In the genomic region with DNA sequence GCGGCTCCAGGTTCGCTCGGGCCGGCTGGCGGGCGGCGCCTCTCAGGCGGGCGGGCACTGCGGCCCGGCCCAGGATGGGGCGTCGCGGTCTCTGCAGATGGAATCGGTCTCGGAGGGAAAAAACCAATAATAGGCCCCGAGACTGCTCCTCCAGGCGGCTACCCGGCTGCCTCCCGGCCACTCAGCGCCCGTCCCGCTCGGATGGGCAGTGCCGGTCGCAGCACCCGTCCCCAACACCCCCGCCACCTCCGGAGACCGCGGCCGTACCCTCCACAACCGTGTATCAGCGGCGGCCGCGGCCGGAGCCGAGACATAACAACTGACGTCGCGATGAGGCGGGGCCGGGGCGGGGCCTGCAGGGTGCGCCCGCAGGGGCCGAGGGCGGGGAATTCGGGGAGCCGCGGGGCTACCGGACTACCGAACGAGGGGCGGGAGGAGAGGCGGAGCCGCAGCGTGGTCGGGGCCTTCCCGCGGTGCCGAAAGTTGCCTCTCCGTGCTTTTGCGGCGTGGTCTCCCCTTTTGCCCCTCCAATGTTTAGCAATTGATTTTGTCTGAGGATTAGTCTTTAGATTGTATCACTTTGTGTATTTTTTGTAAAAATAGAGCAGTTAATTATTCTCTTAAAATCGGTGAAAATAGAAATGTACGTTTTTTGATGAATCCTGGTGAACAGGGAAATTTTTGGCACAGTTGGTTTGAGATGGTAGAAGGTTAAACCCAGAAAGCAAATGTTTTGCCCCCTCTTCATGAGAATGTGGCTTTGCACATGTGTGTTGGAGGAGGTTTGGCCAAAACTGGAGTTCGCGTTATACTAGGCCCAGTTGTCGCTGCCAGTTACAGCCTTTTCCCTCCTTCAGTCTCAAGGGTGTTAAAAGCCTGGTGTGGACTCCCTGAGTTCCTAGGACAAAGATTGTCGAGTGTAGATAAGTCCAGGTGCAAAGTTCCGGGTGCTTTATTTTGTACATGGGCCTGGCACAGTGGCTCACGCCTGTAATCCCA, we compare ENCODE assay signal across 8 cellular contexts. TPM values are rescaled to one million over a fixed set of nuclear protein-coding genes. Genes with fewer than 3 reads are reported as not detected.
DNase-seq lines count a peak whose midpoint lies in the region; ATAC-seq, FAIRE-seq and TF ChIP-seq lines count a peak whose summit lies in the region.

A gene with protein sequence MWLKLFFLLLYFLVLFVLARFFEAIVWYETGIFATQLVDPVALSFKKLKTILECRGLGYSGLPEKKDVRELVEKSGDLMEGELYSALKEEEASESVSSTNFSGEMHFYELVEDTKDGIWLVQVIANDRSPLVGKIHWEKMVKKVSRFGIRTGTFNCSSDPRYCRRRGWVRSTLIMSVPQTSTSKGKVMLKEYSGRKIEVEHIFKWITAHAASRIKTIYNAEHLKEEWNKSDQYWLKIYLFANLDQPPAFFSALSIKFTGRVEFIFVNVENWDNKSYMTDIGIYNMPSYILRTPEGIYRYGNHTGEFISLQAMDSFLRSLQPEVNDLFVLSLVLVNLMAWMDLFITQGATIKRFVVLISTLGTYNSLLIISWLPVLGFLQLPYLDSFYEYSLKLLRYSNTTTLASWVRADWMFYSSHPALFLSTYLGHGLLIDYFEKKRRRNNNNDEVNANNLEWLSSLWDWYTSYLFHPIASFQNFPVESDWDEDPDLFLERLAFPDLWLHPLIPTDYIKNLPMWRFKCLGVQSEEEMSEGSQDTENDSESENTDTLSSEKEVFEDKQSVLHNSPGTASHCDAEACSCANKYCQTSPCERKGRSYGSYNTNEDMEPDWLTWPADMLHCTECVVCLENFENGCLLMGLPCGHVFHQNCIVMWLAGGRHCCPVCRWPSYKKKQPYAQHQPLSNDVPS (minus strand): TSS at position 317 of the 999 bp plus-strand sequence. CDS start 979 bp downstream, outside the sequence.

- no peak for FAIRE-seq in A549 (lab: Jason Lieb, UNC)

- H3K4me2 ChIP-seq in A549 = peak within 1 kb of the TSS; percentile 77

- peak; percentile 91 for TF ChIP-seq POLR2A in A549 (IDR thresholded peaks at IDR 0.05; ENCODE audit: low read length)

- H3K4me1 ChIP-seq in A549 = peaks cover 30% of the 10 kb centered on the region
- peaks cover 5 to 12% (median 8%) of the 10 kb centered on the region in 3 donors for H3K4me1 ChIP-seq in skeletal muscle tissue (ENCODE audit: control insufficient read depth in 3 of 3, insufficient read depth in 3 of 3, low read length in 3 of 3)

- H3K9me3 ChIP-seq in A549 (no peaks in the 10 kb centered on the region), iPS-18c (ENCODE audit: control insufficient read depth, insufficient read depth, low read length) (no peaks in the 10 kb centered on the region), skeletal muscle tissue (ENCODE audit: control insufficient read depth in 3 of 3, low read length in 3 of 3) (no peaks in the 10 kb centered on the region)

- no peaks in the 10 kb centered on the region for H3K27me3 ChIP-seq in skeletal muscle tissue (ENCODE audit: control insufficient read depth in 3 of 3, insufficient read depth in 3 of 3, low read length in 3 of 3)

- ATAC-seq in A549 (peak; percentile 88 to 92), GM18858 (IDR thresholded peaks at IDR 0.05; ENCODE audit: unreplicated experiment) (peak; percentile 54), HG03095 (IDR thresholded peaks at IDR 0.05; ENCODE audit: unreplicated experiment) (peak; percentile 80)

- TF ChIP-seq CTCF in A549 (IDR thresholded peaks at IDR 0.05) (no peak), VCaP (conservative IDR thresholded peaks at IDR 0.05) (no peak)

- H3K36me3 ChIP-seq in skeletal muscle tissue (ENCODE audit: control insufficient read depth in 3 of 3, insufficient read depth in 3 of 3, low read length in 3 of 3) = peaks cover 0 to 5% (median 2%) of the 10 kb centered on the region in 3 donors

- POLR2A ChIA-PET in A549 (lab: Yijun Ruan, JAX) = interaction anchor here (1.5 to 2.4 kb wide), 2 partner anchors 81 to 182 kb away, joined by 8 to 24 read pairs; a partner anchor contains a TSS

- H3K4me3 ChIP-seq in A549 (peak within 1 kb of the TSS; percentile 84), iPS-18c (ENCODE audit: insufficient read depth, low read depth, low read length) (peak within 1 kb of the TSS; percentile 89), skeletal muscle tissue (ENCODE audit: low read length in 3 of 3) (peak within 1 kb of the TSS; percentile 76 to 96 (median 93))

- DNase-seq in A549 (ENCODE audit: low read depth in 1 of 2, low spot score in 1 of 2) (peak; percentile 89 to 96), NCI-H2196 (lab: John Stamatoyannopoulos, UW; ENCODE audit: unreplicated experiment) (peak; percentile 87), T47D (ENCODE audit: low read depth in 1 of 2, low spot score in 1 of 2) (peak; percentile 65 to 89)

- peak within 1 kb of the TSS; percentile 87 to 94 (median 94) for H3K9ac ChIP-seq in skeletal muscle tissue (ENCODE audit: low read depth in 1 of 3, low read length in 3 of 3)

- no peak for TF ChIP-seq RAD21 in A549 (conservative IDR thresholded peaks at IDR 0.05 in 1 of 2, IDR thresholded peaks at IDR 0.05 in 1 of 2)

- CTCF ChIA-PET in A549 (lab: Yijun Ruan, JAX) = interaction anchor here (2.1 kb wide), 1 partner anchor 8 kb away, joined by 9 read pairs; no protein-coding TSS in a partner anchor

- WGBS in A549 (ENCODE audit: missing lambda C conversion rate) = 12% methylated on average over 50 of the region's 74 CpGs

- in situ Hi-C loops in T47D (cut with HindIII; ENCODE audit: low pct_unique_long_range_greater_than_20kb, low sequenced_read_pairs) = no loop called here

- peak within 1 kb of the TSS; percentile 89 to 97 for H3K27ac ChIP-seq in A549
- H3K27ac ChIP-seq in VCaP = peak within 1 kb of the TSS; percentile 97
- peak within 1 kb of the TSS; percentile 98 for H3K27ac ChIP-seq in skeletal muscle tissue (ENCODE audit: low read depth, low read length)

- TF ChIP-seq EP300 in A549 (IDR thresholded peaks at IDR 0.05) = no peak

TF ChIP-seq in A549, 52 proteins besides CTCF, POLR2A, EP300 and RAD21 (continues in another document):
- no peak for TF ChIP-seq HDAC2 (IDR thresholded peaks at IDR 0.05)
- no peak for TF ChIP-seq CBX2 (IDR thresholded peaks at IDR 0.05; ENCODE audit: borderline replicate concordance, low read depth)
- no peak for TF ChIP-seq HOXA7 (CRISPR knock-in tag; IDR thresholded peaks at IDR 0.05)
- TF ChIP-seq MAFK (IDR thresholded peaks at IDR 0.05; ENCODE audit: partially characterized antibody) = no peak
- no peak for TF ChIP-seq ZSCAN20 (CRISPR knock-in tag; IDR thresholded peaks at IDR 0.05)
- TF ChIP-seq RNF2 (IDR thresholded peaks at IDR 0.05; ENCODE audit: borderline replicate concordance, low read depth) = no peak
- TF ChIP-seq JUNB (IDR thresholded peaks at IDR 0.05) = no peak
- TF ChIP-seq, protein P1, sequence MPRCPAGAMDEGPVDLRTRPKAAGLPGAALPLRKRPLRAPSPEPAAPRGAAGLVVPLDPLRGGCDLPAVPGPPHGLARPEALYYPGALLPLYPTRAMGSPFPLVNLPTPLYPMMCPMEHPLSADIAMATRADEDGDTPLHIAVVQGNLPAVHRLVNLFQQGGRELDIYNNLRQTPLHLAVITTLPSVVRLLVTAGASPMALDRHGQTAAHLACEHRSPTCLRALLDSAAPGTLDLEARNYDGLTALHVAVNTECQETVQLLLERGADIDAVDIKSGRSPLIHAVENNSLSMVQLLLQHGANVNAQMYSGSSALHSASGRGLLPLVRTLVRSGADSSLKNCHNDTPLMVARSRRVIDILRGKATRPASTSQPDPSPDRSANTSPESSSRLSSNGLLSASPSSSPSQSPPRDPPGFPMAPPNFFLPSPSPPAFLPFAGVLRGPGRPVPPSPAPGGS (IDR thresholded peaks at IDR 0.05) = peak; percentile 93
- TF ChIP-seq CBX8 (IDR thresholded peaks at IDR 0.05) = no peak
- TF ChIP-seq POLR2AphosphoS2 (conservative IDR thresholded peaks at IDR 0.05; ENCODE audit: low read length) = no peak
- TF ChIP-seq EHMT2 (IDR thresholded peaks at IDR 0.05; ENCODE audit: low read depth) = no peak
- TF ChIP-seq, protein P2, sequence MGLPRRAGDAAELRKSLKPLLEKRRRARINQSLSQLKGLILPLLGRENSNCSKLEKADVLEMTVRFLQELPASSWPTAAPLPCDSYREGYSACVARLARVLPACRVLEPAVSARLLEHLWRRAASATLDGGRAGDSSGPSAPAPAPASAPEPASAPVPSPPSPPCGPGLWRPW (IDR thresholded peaks at IDR 0.05) = no peak
- TF ChIP-seq GATA3 (IDR thresholded peaks at IDR 0.05; ENCODE audit: borderline replicate concordance) = no peak
- TF ChIP-seq PHF8 (IDR thresholded peaks at IDR 0.05; ENCODE audit: borderline replicate concordance, low read depth) = peak; percentile 76
- TF ChIP-seq JUN (IDR thresholded peaks at IDR 0.05) = peak; percentile 86 to 97
- TF ChIP-seq TP53 (CRISPR knock-in tag; IDR thresholded peaks at IDR 0.05) = 0 out of 2 replicates have a peak, but pooled peaks have one; percentile 75
- TF ChIP-seq BHLHE40 (IDR thresholded peaks at IDR 0.05; ENCODE audit: low read depth, low read length) = no peak
- no peak for TF ChIP-seq ZC3H11A (IDR thresholded peaks at IDR 0.05)
- no peak for TF ChIP-seq FOSL2 (IDR thresholded peaks at IDR 0.05)
- TF ChIP-seq FOSL2 (CRISPR knock-in tag; IDR thresholded peaks at IDR 0.05) = no peak
- TF ChIP-seq SREBF2 (IDR thresholded peaks at IDR 0.05) = no peak
- TF ChIP-seq CHD2 (IDR thresholded peaks at IDR 0.05; ENCODE audit: low read length, partially characterized antibody) = no peak
- no peak for TF ChIP-seq EHF (CRISPR knock-in tag; IDR thresholded peaks at IDR 0.05)
- TF ChIP-seq FOXS1 (CRISPR knock-in tag; IDR thresholded peaks at IDR 0.05) = no peak
- TF ChIP-seq HOXB5 (CRISPR knock-in tag; IDR thresholded peaks at IDR 0.05) = 0 out of 2 replicates have a peak, but pooled peaks have one; percentile 66
- TF ChIP-seq ESRRA (IDR thresholded peaks at IDR 0.05; ENCODE audit: borderline replicate concordance, low read length) = no peak

RNA-seq across cellular contexts. Expression of the gene that starts here (rescaled TPM):
- 30.0 and 38.3 TPM in 2 replicates for polyA plus RNA-seq in A549 (2011; rRNA removed)
- polyA plus RNA-seq in A549 (2012; cell fraction: cytosol; rRNA removed) = 6.0 and 7.1 TPM in 2 replicates
- 9.1 and 15.3 TPM in 2 replicates for polyA plus RNA-seq in A549 (2012; cell fraction: nucleus; rRNA removed)
- polyA plus RNA-seq in A549 (2017; fragmentation: RNase III; extraction: RNeasy Plus Mini Kit Qiagen cat#74134 plus additional on column Dnase treatment) = 18.8 to 23.1 TPM (median 20.0 TPM) in 3 replicates
- 16.4 and 16.9 TPM in 2 replicates for polyA minus RNA-seq in A549 (2011; rRNA and poly(A)+ RNA removed)
- 33.4 TPM for total RNA-seq in skeletal muscle tissue

Comparison
In these comparisons a context has a peak if more than half of its experiments do, and no peak if none do; other contexts are left out.
1. Peak in every context shown above with its lines: DNase-seq, ATAC-seq, H3K4me3 ChIP-seq and H3K27ac ChIP-seq.